In genomic region chr19:54190942-54191670, GRCh38 we compare ENCODE assay signal across 8 cellular contexts. TPM values are rescaled to one million over a fixed set of nuclear protein-coding genes. Genes with fewer than 3 reads are reported as not detected.
DNase-seq lines count a peak whose midpoint lies in the region; ATAC-seq and TF ChIP-seq lines count a peak whose summit lies in the region.

TSS of gene TSEN34 (plus strand) at chr19:54191308. CDS start at chr19:54191365, 57 bp downstream.

- H3K27ac ChIP-seq in adrenal gland (peak within 1 kb of the TSS; percentile 94 to 100 (median 99)), right cardiac atrium (ENCODE audit: low read length) (peak within 1 kb of the TSS; percentile 95)

- H3K4me1 ChIP-seq in HAP-1: peaks cover 6% of the 10 kb centered on the region; the same call in 1 of the 2 replicates
- H3K4me1 ChIP-seq in adrenal gland (replicated peaks in 1 of 2): peaks cover 32 to 34% of the 10 kb centered on the region in 2 donors
- H3K4me1 ChIP-seq in right cardiac atrium (ENCODE audit: control insufficient read depth, insufficient read depth, low read length): peaks cover 2% of the 10 kb centered on the region

- intact Hi-C loops in adrenal gland (cut with DNase I) (no loop called here), right cardiac atrium (cut with DNase I) (no loop called here)

- H3K36me3 ChIP-seq in HAP-1 (replicated peaks) (peaks cover 27% of the 10 kb centered on the region), MG63 (peaks cover 27% of the 10 kb centered on the region), adrenal gland (replicated peaks in 1 of 2) (peaks cover 0 to 28% of the 10 kb centered on the region in 2 donors)

- no peaks in the 10 kb centered on the region for H3K27me3 ChIP-seq in HAP-1 (ENCODE audit: low read depth)
- H3K27me3 ChIP-seq in MG63: no peaks in the 10 kb centered on the region
- H3K27me3 ChIP-seq in adrenal gland: no peaks in the 10 kb centered on the region
- H3K27me3 ChIP-seq in right cardiac atrium (ENCODE audit: control insufficient read depth, insufficient read depth): no peaks in the 10 kb centered on the region

- TF ChIP-seq CTCF in GM12864 (IDR thresholded peaks at IDR 0.05; ENCODE audit: low read depth, low read length, missing control alignments): no peak
- no peak for TF ChIP-seq CTCF in adrenal gland (IDR thresholded peaks at IDR 0.05)

- WGBS in adrenal gland, 4 donors: 0 to 1% (median 0%) methylated on average over 15 to 76 of the region's 76 CpGs; no CpG with 5 or more reads in 1 of the 4 donors
- WGBS in right cardiac atrium: under 1% methylated on average over 76 of the region's 76 CpGs

- no peaks in the 10 kb centered on the region for H3K9me3 ChIP-seq in HAP-1
- H3K9me3 ChIP-seq in MG63: no peaks in the 10 kb centered on the region
- H3K9me3 ChIP-seq in adrenal gland (replicated peaks in 1 of 3): no peaks in the 10 kb centered on the region
- no peaks in the 10 kb centered on the region for H3K9me3 ChIP-seq in right cardiac atrium (ENCODE audit: control insufficient read depth, low read length)

- TF ChIP-seq POLR2A in adrenal gland (IDR thresholded peaks at IDR 0.05): peak; percentile 45 to 74

- H3K4me3 ChIP-seq in GM12864 (ENCODE audit: low read depth, low read length) (peak within 1 kb of the TSS; percentile 92), HAP-1 (peak within 1 kb of the TSS; percentile 99), MG63 (peak within 1 kb of the TSS; percentile 84), adrenal gland (peak within 1 kb of the TSS in 3 of 4 donors; percentile 51 to 98 (median 83)), right cardiac atrium (ENCODE audit: low read length) (peak within 1 kb of the TSS; percentile 69)

- peak; percentile 56 for DNase-seq in GM12864 (ENCODE audit: low read depth)
- peak; percentile 83 to 91 for DNase-seq in HAP-1 (ENCODE audit: low spot score in 2 of 2)
- DNase-seq in MG63: peak; percentile 81
- peak; percentile 81 for DNase-seq in SK-N-DZ (ENCODE audit: low spot score)
- peak; percentile 71 to 92 (median 77) for DNase-seq in adrenal gland
- peak; percentile 90 to 97 (median 96) for DNase-seq in right cardiac atrium
- DNase-seq in putamen (ENCODE audit: low spot score): peak; percentile 85
- no peak for DNase-seq in foreskin melanocyte

- in situ Hi-C loops in HAP-1 (cut with MboI; ENCODE audit: low sequenced_read_pairs): loop anchor here (25.0 kb wide), 1 partner anchor 1471 kb away; the partner anchor contains the start of gene U2AF2

- ATAC-seq in right cardiac atrium: peak; percentile 58 to 59

RNA-seq across cellular contexts. Expression of gene TSEN34, which starts in this region (rescaled TPM):
- total RNA-seq in MG63 (2014; rRNA removed; shearing (Covaris generic); ENCODE audit: low replicate concordance): 68.7 and 103 TPM in 2 replicates
- 89.5 and 92.5 TPM in 2 replicates for polyA plus RNA-seq in SK-N-DZ (2014; cell fraction: cytosol; rRNA removed)
- 52.2 and 65.4 TPM in 2 replicates for polyA plus RNA-seq in SK-N-DZ (2014; cell fraction: nucleus; rRNA removed)
- total RNA-seq in adrenal gland (100 to 1,000 TPM in 5 of 8 donors, 10 to 100 TPM in 3; 66.4 to 201 (median 113) TPM), right cardiac atrium (10 to 100 TPM; 17.6 to 22.1 (median 18.3) TPM)
- polyA plus RNA-seq in adrenal gland (10 to 100 TPM; 21.5 to 41.2 (median 26.1) TPM), right cardiac atrium (20.9 TPM)
